8 cellular contexts compared by ENCODE assay signal in genomic region chr5:90940227-90940995, GRCh38.
DNase-seq lines count a peak whose midpoint lies in the region; ATAC-seq, FAIRE-seq and TF ChIP-seq lines count a peak whose summit lies in the region.

No MANE protein-coding gene starts in this region.

- TF ChIP-seq CTCF in keratinocyte (optimal IDR thresholded peaks at IDR 0.05 in 1 of 3, IDR thresholded peaks at IDR 0.05 in 1 of 3, conservative IDR thresholded peaks at IDR 0.05 in 1 of 3; ENCODE audit: extremely low read depth in 1 of 3, insufficient read depth in 2 of 3, low read length in 3 of 3): no peak

- intact Hi-C loops in activated T-helper 2 cell treated with anti-CD3 and anti-CD28 coated beads, Interferon-gamma antibody, Interleukin-2, Interleukin-4, amounts not matched to agents 10 μg/mL and 5 μg/mL and 100 μg/mL, durations not matched to agents 14 hours and 24 hours and 36 hours (cut with micrococcal nuclease): loop anchor here (1.0 to 5.0 kb wide), 9 partner anchors 8 to 443 kb away; partner anchors contain the start of gene ARRDC3

- peaks cover 36% of the 10 kb centered on the region for H3K4me1 Mint-ChIP-seq in activated T-helper 2 cell treated with anti-CD3 and anti-CD28 coated beads, Interferon-gamma antibody, Interleukin-2, Interleukin-4, amounts not matched to agents 10 μg/mL and 5 μg/mL and 100 μg/mL, durations not matched to agents 14 hours and 24 hours and 36 hours (ENCODE audit: low read depth)
- H3K4me1 Mint-ChIP-seq in stimulated activated memory B cell treated with anti-CD40 and anti-IgM and Interleukin-4, amounts not matched to agents 10 μg/mL and 1 μg/mL and 100 μg/mL, for 72 hours: peaks cover 9% of the 10 kb centered on the region

- dilution Hi-C loops in keratinocyte (cut with MboI; ENCODE audit: extremely low pct_ligation_motif_present, low sequenced_read_pairs): no loop called here

- peak; percentile 13 for DNase-seq in activated CD8-positive, alpha-beta memory T cell treated with anti-CD3 and anti-CD28 coated beads, Interleukin-2, amount 50 U/mL, for 24 hours (ENCODE audit: extremely low read depth)
- DNase-seq in activated CD8-positive, alpha-beta memory T cell treated with anti-CD3 and anti-CD28 coated beads for 24 hours: no peak
- peak; percentile 39 for DNase-seq in NCI-H1694 (lab: John Stamatoyannopoulos, UW)
- DNase-seq in activated T-helper 2 cell treated with anti-CD3 and anti-CD28 coated beads, Interferon-gamma antibody, Interleukin-2, Interleukin-4, amounts not matched to agents 10 μg/mL and 5 μg/mL and 100 μg/mL, durations not matched to agents 14 hours and 24 hours and 36 hours (ENCODE audit: low spot score): peak; percentile 39
- DNase-seq in keratinocyte (ENCODE audit: low read depth, low spot score): no peak
- no peak for DNase-seq in occipital lobe (lab: John Stamatoyannopoulos, UW)

- no peaks in the 10 kb centered on the region for H3K9me1 ChIP-seq in keratinocyte (ENCODE audit: control insufficient read depth, extremely low read depth, insufficient read depth, low read length)

- no peak overlapping the region for H3K4me2 ChIP-seq in keratinocyte (ENCODE audit: control insufficient read depth, extremely low read depth, insufficient read depth, low read depth, low read length)

- H3K9me3 Mint-ChIP-seq in activated T-helper 2 cell treated with anti-CD3 and anti-CD28 coated beads, Interferon-gamma antibody, Interleukin-2, Interleukin-4, amounts not matched to agents 10 μg/mL and 5 μg/mL and 100 μg/mL, durations not matched to agents 14 hours and 24 hours and 36 hours: no peaks in the 10 kb centered on the region
- no peaks in the 10 kb centered on the region for H3K9me3 Mint-ChIP-seq in stimulated activated memory B cell treated with anti-CD40 and anti-IgM and Interleukin-4, amounts not matched to agents 10 μg/mL and 1 μg/mL and 100 μg/mL, for 72 hours

- FAIRE-seq in keratinocyte (lab: Jason Lieb, UNC): peak; percentile 56

- no peak overlapping the region for H3K4me3 Mint-ChIP-seq in activated T-helper 2 cell treated with anti-CD3 and anti-CD28 coated beads, Interferon-gamma antibody, Interleukin-2, Interleukin-4, amounts not matched to agents 10 μg/mL and 5 μg/mL and 100 μg/mL, durations not matched to agents 14 hours and 24 hours and 36 hours (ENCODE audit: low read depth)
- H3K4me3 Mint-ChIP-seq in stimulated activated memory B cell treated with anti-CD40 and anti-IgM and Interleukin-4, amounts not matched to agents 10 μg/mL and 1 μg/mL and 100 μg/mL, for 72 hours: no peak overlapping the region

- H3K27ac ChIP-seq in keratinocyte (ENCODE audit: control insufficient read depth, insufficient read depth, low read length): no peak overlapping the region

- H3K4me1 ChIP-seq in keratinocyte (ENCODE audit: control insufficient read depth, extremely low read depth, insufficient read depth, low read length): peaks cover 30% of the 10 kb centered on the region

- no peaks in the 10 kb centered on the region for H3K36me3 ChIP-seq in keratinocyte (ENCODE audit: control insufficient read depth in 2 of 2, extremely low read depth in 1 of 2, insufficient read depth in 2 of 2, low read length in 2 of 2)

- H3K27me3 Mint-ChIP-seq in activated T-helper 2 cell treated with anti-CD3 and anti-CD28 coated beads, Interferon-gamma antibody, Interleukin-2, Interleukin-4, amounts not matched to agents 10 μg/mL and 5 μg/mL and 100 μg/mL, durations not matched to agents 14 hours and 24 hours and 36 hours (ENCODE audit: low read depth): no peaks in the 10 kb centered on the region
- H3K27me3 Mint-ChIP-seq in stimulated activated memory B cell treated with anti-CD40 and anti-IgM and Interleukin-4, amounts not matched to agents 10 μg/mL and 1 μg/mL and 100 μg/mL, for 72 hours: no peaks in the 10 kb centered on the region

- no peaks in the 10 kb centered on the region for H3K9me3 ChIP-seq in keratinocyte (ENCODE audit: control insufficient read depth, low read depth, low read length)

- no peak overlapping the region for H3K4me3 ChIP-seq in keratinocyte (ENCODE audit: control insufficient read depth in 2 of 3, extremely low read depth in 1 of 3, insufficient read depth in 2 of 3, low read depth in 1 of 3, low read length in 3 of 3)

- H3K79me2 ChIP-seq in keratinocyte (ENCODE audit: control insufficient read depth, insufficient read depth, low read length): no peaks in the 10 kb centered on the region

- no peak overlapping the region for H3K9ac ChIP-seq in keratinocyte (ENCODE audit: control insufficient read depth, extremely low read depth, insufficient read depth, low read length)

- no peaks in the 10 kb centered on the region for H3K36me3 Mint-ChIP-seq in activated T-helper 2 cell treated with anti-CD3 and anti-CD28 coated beads, Interferon-gamma antibody, Interleukin-2, Interleukin-4, amounts not matched to agents 10 μg/mL and 5 μg/mL and 100 μg/mL, durations not matched to agents 14 hours and 24 hours and 36 hours (ENCODE audit: low read depth)
- no peaks in the 10 kb centered on the region for H3K36me3 Mint-ChIP-seq in stimulated activated memory B cell treated with anti-CD40 and anti-IgM and Interleukin-4, amounts not matched to agents 10 μg/mL and 1 μg/mL and 100 μg/mL, for 72 hours

- H3K27ac Mint-ChIP-seq in activated T-helper 2 cell treated with anti-CD3 and anti-CD28 coated beads, Interferon-gamma antibody, Interleukin-2, Interleukin-4, amounts not matched to agents 10 μg/mL and 5 μg/mL and 100 μg/mL, durations not matched to agents 14 hours and 24 hours and 36 hours: peak overlapping the region; percentile 82
- H3K27ac Mint-ChIP-seq in stimulated activated memory B cell treated with anti-CD40 and anti-IgM and Interleukin-4, amounts not matched to agents 10 μg/mL and 1 μg/mL and 100 μg/mL, for 72 hours: no peak overlapping the region

- no peaks in the 10 kb centered on the region for H4K20me1 ChIP-seq in keratinocyte (ENCODE audit: control insufficient read depth, extremely low read depth, insufficient read depth, low read length)

- H2AFZ ChIP-seq in keratinocyte (ENCODE audit: control insufficient read depth, low read length): no peak overlapping the region

- no peaks in the 10 kb centered on the region for H3K27me3 ChIP-seq in keratinocyte (ENCODE audit: control insufficient read depth, extremely low read depth, insufficient read depth, low read length)

- ATAC-seq in HG02763 (IDR thresholded peaks at IDR 0.05; ENCODE audit: unreplicated experiment): peak; percentile 96
- peak; percentile 92 for ATAC-seq in stimulated activated memory B cell treated with anti-CD40 and anti-IgM and Interleukin-4, amounts not matched to agents 10 μg/mL and 1 μg/mL and 100 μg/mL, for 72 hours

Comparison
In these comparisons a context has a peak if more than half of its experiments do, and no peak if none do; other contexts are left out.
1. DNase-seq: peak in activated CD8-positive, alpha-beta memory T cell treated with anti-CD3 and anti-CD28 coated beads, Interleukin-2, amount 50 U/mL, for 24 hours (single experiment), NCI-H1694 (single experiment) and activated T-helper 2 cell treated with anti-CD3 and anti-CD28 coated beads, Interferon-gamma antibody, Interleukin-2, Interleukin-4, amounts not matched to agents 10 μg/mL and 5 μg/mL and 100 μg/mL, durations not matched to agents 14 hours and 24 hours and 36 hours (single experiment); none in activated CD8-positive, alpha-beta memory T cell treated with anti-CD3 and anti-CD28 coated beads for 24 hours (single experiment), keratinocyte (single experiment) and occipital lobe (single experiment).